Comparison of ENCODE assay signal across 15 cellular contexts in the genomic region with DNA sequence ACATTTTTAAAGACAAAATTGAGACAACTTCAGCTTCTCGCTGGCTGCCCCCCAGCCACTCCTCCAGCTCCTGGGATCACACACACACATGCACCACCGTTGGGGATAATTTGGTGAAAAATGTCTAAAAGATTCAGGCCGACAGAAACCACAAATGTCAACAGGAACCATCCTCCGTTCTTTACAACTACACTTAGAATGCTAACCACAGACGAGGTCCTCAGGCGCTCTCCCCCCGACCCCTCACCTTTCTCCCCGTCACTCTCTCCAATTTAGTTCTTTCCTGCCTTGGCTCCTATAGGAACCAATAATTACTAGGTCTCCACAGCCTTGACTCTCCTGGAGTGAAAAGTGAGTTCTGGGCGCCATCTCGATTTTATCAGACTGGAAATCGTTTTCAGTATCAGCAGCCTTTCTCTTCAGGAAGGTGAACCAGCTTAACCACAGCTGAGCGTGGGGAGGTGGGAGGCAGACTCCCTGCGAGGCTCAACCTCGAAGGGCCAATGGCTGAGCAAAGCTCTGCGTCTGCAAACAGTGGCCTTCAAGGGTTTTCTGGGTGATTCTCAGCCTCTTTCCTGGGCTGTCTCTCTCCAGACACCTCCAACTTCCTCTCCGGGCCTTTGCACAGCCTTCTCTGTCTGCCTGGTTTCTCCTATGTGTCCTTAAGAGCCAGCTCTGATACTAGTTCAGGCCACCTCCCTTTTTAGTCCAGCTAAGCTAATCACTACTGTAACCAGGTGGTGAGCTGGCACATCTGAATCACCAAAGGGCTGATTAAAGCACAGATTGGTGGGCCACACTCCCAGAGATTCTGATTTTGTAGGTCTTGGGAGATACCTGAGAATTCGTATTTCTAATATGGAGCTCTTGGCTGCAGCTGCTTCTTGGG.
DNase-seq lines count a peak whose midpoint lies in the region; ATAC-seq and TF ChIP-seq lines count a peak whose summit lies in the region.
"Had no signal": no experiment of that assay in that cellular context is flagged by ENCODE, and none has a peak within 500 bp of the region (broad histone marks: within the 10 kb centered on the region; RNA-seq: fewer than 3 reads in every experiment).

No MANE protein-coding gene starts in this region.

- 88 to 89% methylated on average over 17 of the region's 17 CpGs for WGBS in heart right ventricle, 2 donors

- H3K27ac ChIP-seq in effector memory CD4-positive, alpha-beta T cell (ENCODE audit: insufficient read depth, low read length, poor library complexity, severe bottlenecking): peak overlapping the region; percentile 63
- H3K27ac ChIP-seq in SJCRH30 (no peak overlapping the region), heart right ventricle (peak overlapping the region in 1 of 10 donors; percentile 36)
- H3K27ac ChIP-seq: right lobe of liver, upper lobe of right lung had no signal

- peak; percentile 39 for DNase-seq in activated naive CD4-positive, alpha-beta T cell treated with Interleukin-2 at 50 U/mL for 16 hours
- DNase-seq in activated naive CD4-positive, alpha-beta T cell treated with anti-CD3 and anti-CD28 coated beads, Interleukin-2, amount 50 U/mL, for 16 hours: no peak
- DNase-seq in activated CD8-positive, alpha-beta T cell treated with anti-CD3 and anti-CD28 coated beads for 36 hours: peak; percentile 48
- DNase-seq in effector memory CD4-positive, alpha-beta T cell: peak in 1 of 3 donors; percentile 37
- DNase-seq in SJCRH30 (no peak), heart right ventricle (no peak), D341Med (ENCODE audit: low spot score) (no peak)
- DNase-seq: amygdala, DMS153, HFFc6, kidney glomerular epithelial cell, NCI-H146, upper lobe of right lung had no signal

- H3K27me3 Mint-ChIP-seq in activated CD8-positive, alpha-beta T cell treated with anti-CD3 and anti-CD28 coated beads for 36 hours: no peaks in the 10 kb centered on the region
- no peaks in the 10 kb centered on the region for H3K27me3 Mint-ChIP-seq in stimulated activated naive CD8-positive, alpha-beta T cell treated with anti-CD3 and anti-CD28 coated beads, Interleukin-15, Interleukin-2, amounts not matched to agents 100 ng/mL and 50 ng/mL, for 24 hours

- H3K36me3 ChIP-seq in effector memory CD4-positive, alpha-beta T cell (ENCODE audit: control insufficient read depth, insufficient read depth, low read length): no peaks in the 10 kb centered on the region
- H3K36me3 ChIP-seq in SJCRH30: no peaks in the 10 kb centered on the region
- no peaks in the 10 kb centered on the region for H3K36me3 ChIP-seq in heart right ventricle
- H3K36me3 ChIP-seq: right lobe of liver, upper lobe of right lung had no signal

- H3K4me1 ChIP-seq in effector memory CD4-positive, alpha-beta T cell (ENCODE audit: control insufficient read depth, insufficient read depth, low read length, poor library complexity, severe bottlenecking): peaks cover 36% of the 10 kb centered on the region
- peaks cover 28% of the 10 kb centered on the region for H3K4me1 ChIP-seq in SJCRH30
- peaks cover 0 to 42% (median 16%) of the 10 kb centered on the region in 9 donors for H3K4me1 ChIP-seq in heart right ventricle
- H3K4me1 ChIP-seq: right lobe of liver had no signal

- no peaks in the 10 kb centered on the region for H3K36me3 Mint-ChIP-seq in activated CD8-positive, alpha-beta T cell treated with anti-CD3 and anti-CD28 coated beads for 36 hours (ENCODE audit: low read depth)
- no peaks in the 10 kb centered on the region for H3K36me3 Mint-ChIP-seq in stimulated activated naive CD8-positive, alpha-beta T cell treated with anti-CD3 and anti-CD28 coated beads, Interleukin-15, Interleukin-2, amounts not matched to agents 100 ng/mL and 50 ng/mL, for 24 hours (ENCODE audit: low read depth)

- no peaks in the 10 kb centered on the region for H3K9me3 ChIP-seq in effector memory CD4-positive, alpha-beta T cell (ENCODE audit: control insufficient read depth, low read length)
- no peaks in the 10 kb centered on the region for H3K9me3 ChIP-seq in SJCRH30 (replicated peaks)
- no peaks in the 10 kb centered on the region for H3K9me3 ChIP-seq in heart right ventricle
- H3K9me3 ChIP-seq: right lobe of liver, upper lobe of right lung had no signal

- H3K4me3 ChIP-seq in effector memory CD4-positive, alpha-beta T cell (ENCODE audit: insufficient read depth, low read depth, low read length, poor library complexity, severe bottlenecking): no peak overlapping the region
- no peak overlapping the region for H3K4me3 ChIP-seq in SJCRH30
- no peak overlapping the region for H3K4me3 ChIP-seq in heart right ventricle
- H3K4me3 ChIP-seq: right lobe of liver, upper lobe of right lung had no signal

- peak overlapping the region; percentile 56 for H3K4me3 Mint-ChIP-seq in activated CD8-positive, alpha-beta T cell treated with anti-CD3 and anti-CD28 coated beads for 36 hours
- H3K4me3 Mint-ChIP-seq in stimulated activated naive CD8-positive, alpha-beta T cell treated with anti-CD3 and anti-CD28 coated beads, Interleukin-15, Interleukin-2, amounts not matched to agents 100 ng/mL and 50 ng/mL, for 24 hours: peak overlapping the region; percentile 62
- H3K4me3 Mint-ChIP-seq: HFFc6 had no signal

- H3K27ac Mint-ChIP-seq in activated CD8-positive, alpha-beta T cell treated with anti-CD3 and anti-CD28 coated beads for 36 hours: peak overlapping the region; percentile 89
- peak overlapping the region; percentile 56 for H3K27ac Mint-ChIP-seq in stimulated activated naive CD8-positive, alpha-beta T cell treated with anti-CD3 and anti-CD28 coated beads, Interleukin-15, Interleukin-2, amounts not matched to agents 100 ng/mL and 50 ng/mL, for 24 hours
- H3K27ac Mint-ChIP-seq: HFFc6 had no signal

- ATAC-seq in activated CD8-positive, alpha-beta T cell treated with anti-CD3 and anti-CD28 coated beads for 36 hours: peak; percentile 28
- no peak for ATAC-seq in heart right ventricle
- ATAC-seq: right lobe of liver, upper lobe of right lung had no signal

- no peaks in the 10 kb centered on the region for H3K27me3 ChIP-seq in effector memory CD4-positive, alpha-beta T cell (replicated peaks; ENCODE audit: control insufficient read depth, insufficient read depth, low read length, poor library complexity, severe bottlenecking)
- H3K27me3 ChIP-seq in SJCRH30 (no peaks in the 10 kb centered on the region), heart right ventricle (peaks cover 0 to 18% (median 3%) of the 10 kb centered on the region in 7 donors)
- H3K27me3 ChIP-seq: right lobe of liver, upper lobe of right lung had no signal

- CTCF ChIA-PET in activated CD8-positive, alpha-beta T cell treated with anti-CD3 and anti-CD28 coated beads for 36 hours (lab: Charles Lee): interaction anchor here (1.3 kb wide), 1 partner anchor 55 kb away, joined by 3 read pairs; no protein-coding TSS in a partner anchor

- no peak for TF ChIP-seq CTCF in activated CD8-positive, alpha-beta T cell treated with anti-CD3 and anti-CD28 coated beads for 36 hours (IDR thresholded peaks at IDR 0.05)
- TF ChIP-seq CTCF in heart right ventricle (IDR thresholded peaks at IDR 0.05): no peak

- peaks cover 47% of the 10 kb centered on the region for H3K4me1 Mint-ChIP-seq in activated CD8-positive, alpha-beta T cell treated with anti-CD3 and anti-CD28 coated beads for 36 hours (ENCODE audit: low read depth)
- H3K4me1 Mint-ChIP-seq in stimulated activated naive CD8-positive, alpha-beta T cell treated with anti-CD3 and anti-CD28 coated beads, Interleukin-15, Interleukin-2, amounts not matched to agents 100 ng/mL and 50 ng/mL, for 24 hours (ENCODE audit: low read depth): peaks cover 38% of the 10 kb centered on the region

- H3K9me3 Mint-ChIP-seq in activated CD8-positive, alpha-beta T cell treated with anti-CD3 and anti-CD28 coated beads for 36 hours: no peaks in the 10 kb centered on the region
- H3K9me3 Mint-ChIP-seq in stimulated activated naive CD8-positive, alpha-beta T cell treated with anti-CD3 and anti-CD28 coated beads, Interleukin-15, Interleukin-2, amounts not matched to agents 100 ng/mL and 50 ng/mL, for 24 hours: no peaks in the 10 kb centered on the region
- H3K9me3 Mint-ChIP-seq: HFFc6 had no signal

- intact Hi-C loops in activated CD8-positive, alpha-beta T cell treated with anti-CD3 and anti-CD28 coated beads for 36 hours (cut with micrococcal nuclease): no loop called here
- intact Hi-C loops in heart right ventricle (cut with DNase I): no loop called here

- POLR2A ChIA-PET in activated CD8-positive, alpha-beta T cell treated with anti-CD3 and anti-CD28 coated beads for 36 hours (lab: Charles Lee): interaction anchor here (0.9 kb wide), 1 partner anchor 401 kb away, joined by 4 read pairs; the partner anchor contains the start of gene ACKR3

Comparison
In these comparisons a context has a peak if more than half of its experiments do, and no peak if none do; other contexts are left out.
1. DNase-seq: peak in activated naive CD4-positive, alpha-beta T cell treated with Interleukin-2 at 50 U/mL for 16 hours (single experiment) and activated CD8-positive, alpha-beta T cell treated with anti-CD3 and anti-CD28 coated beads for 36 hours (single experiment); none in activated naive CD4-positive, alpha-beta T cell treated with anti-CD3 and anti-CD28 coated beads, Interleukin-2, amount 50 U/mL, for 16 hours (single experiment), SJCRH30 (0 of 2), heart right ventricle (0 of 2) and D341Med (single experiment).